ENCODE assay signal across 21 cellular contexts in the genomic region with DNA sequence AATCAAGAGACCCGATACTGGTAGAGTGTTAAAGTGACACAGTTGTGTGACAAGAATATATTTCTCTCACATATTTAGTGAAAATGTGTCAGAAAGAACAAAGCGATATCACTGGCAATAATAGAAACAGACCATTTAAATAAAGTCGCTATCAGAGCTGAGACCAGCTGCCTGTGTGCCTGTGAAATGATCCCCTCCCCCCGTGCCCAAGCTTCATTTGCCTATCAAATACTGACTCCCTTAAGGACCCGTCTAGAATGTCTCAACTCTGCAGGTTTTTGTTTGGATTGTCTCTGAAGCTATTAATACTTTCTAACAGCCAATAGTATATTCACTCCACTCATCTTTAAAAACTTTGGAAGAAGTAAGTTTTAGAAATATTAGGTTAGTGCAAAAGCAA.
DNase-seq lines count a peak whose midpoint lies in the region; FAIRE-seq and TF ChIP-seq lines count a peak whose summit lies in the region.
"Had no signal": no experiment of that assay in that cellular context is flagged by ENCODE, and none has a peak within 500 bp of the region (broad histone marks: within the 10 kb centered on the region; RNA-seq: fewer than 3 reads in every experiment).

No MANE protein-coding gene starts in this region.

- TF ChIP-seq EP300 in H1 (IDR thresholded peaks at IDR 0.05; ENCODE audit: borderline replicate concordance in 1 of 2, low read depth in 2 of 2, low read length in 2 of 2), result no peak

- TF ChIP-seq RAD21 in H1 (IDR thresholded peaks at IDR 0.05 in 1 of 2, conservative IDR thresholded peaks at IDR 0.05 in 1 of 2; ENCODE audit: low read depth in 2 of 2, low read length in 2 of 2), result no peak

- no peak overlapping the region for H3K18ac ChIP-seq in H1 (ENCODE audit: extremely low read depth, low read length)

- TF ChIP-seq CTCF in H1 (IDR thresholded peaks at IDR 0.05; ENCODE audit: control extremely low read depth in 1 of 3, insufficient read depth in 1 of 3, low read depth in 1 of 3, low read length in 3 of 3) (no peak), ascending aorta (IDR thresholded peaks at IDR 0.05) (no peak)

- TF ChIP-seq POLR2A in GM12892 (IDR thresholded peaks at IDR 0.05; ENCODE audit: low read depth, low read length) (no peak), H1 (IDR thresholded peaks at IDR 0.05; ENCODE audit: control extremely low read depth in 1 of 2, low read depth in 2 of 2, low read length in 2 of 2) (no peak)

- no peak overlapping the region; a peak in 1 of 8 replicates for H3K4me3 ChIP-seq in H1 (ENCODE audit: extremely low read depth in 1 of 4, insufficient read depth in 2 of 4, low read depth in 3 of 4, low read length in 4 of 4)
- no peak overlapping the region for H3K4me3 ChIP-seq in ascending aorta

- no peak overlapping the region for H3K23ac ChIP-seq in H1 (ENCODE audit: insufficient read length)

- H3K36me3 ChIP-seq in H1 (ENCODE audit: control insufficient read depth in 2 of 4, insufficient read depth in 4 of 4, low read length in 3 of 4) (no peaks in the 10 kb centered on the region), ascending aorta (no peaks in the 10 kb centered on the region)

- peaks cover 4 to 8% (median 6%) of the 10 kb centered on the region in 4 experiments; a peak in 5 of 7 replicates for H3K4me1 ChIP-seq in H1 (replicated peaks in 1 of 4; ENCODE audit: control insufficient read depth in 3 of 4, insufficient read depth in 4 of 4, low read length in 3 of 4)
- H3K4me1 ChIP-seq in ascending aorta, result no peaks in the 10 kb centered on the region

- no peak overlapping the region for H3K9ac ChIP-seq in H1 (replicated peaks in 1 of 4; ENCODE audit: extremely low read depth in 1 of 4, low read depth in 3 of 4, low read length in 3 of 4)

- POLR2A ChIA-PET in H1 (lab: Charles Lee; ENCODE audit: partially characterized antibody), result interaction anchor here (0.9 kb wide), 1 partner anchor 247 kb away, joined by 3 read pairs; no protein-coding TSS in a partner anchor

- H3K27me3 ChIP-seq in H1 (replicated peaks in 1 of 4; ENCODE audit: control insufficient read depth in 3 of 4, extremely low read depth in 1 of 4, insufficient read depth in 3 of 4, low read length in 3 of 4), result no peaks in the 10 kb centered on the region
- no peaks in the 10 kb centered on the region for H3K27me3 ChIP-seq in ascending aorta

- no peak overlapping the region for H2AK5ac ChIP-seq in H1 (ENCODE audit: low read depth, low read length)

- H3K27ac ChIP-seq in H1 (ENCODE audit: low read depth, low read length) (no peak overlapping the region), ascending aorta (no peak overlapping the region)

- no peak overlapping the region for H3K4ac ChIP-seq in H1 (replicated peaks; ENCODE audit: insufficient read length, low read depth, low read length)

- no peaks in the 10 kb centered on the region for H3K79me2 ChIP-seq in H1 (ENCODE audit: control insufficient read depth in 1 of 2, insufficient read depth in 2 of 2, low read length in 2 of 2)

- peak; percentile 49 for DNase-seq in DMS 273 (lab: John Stamatoyannopoulos, UW; ENCODE audit: unreplicated experiment)
- no peak for DNase-seq in GM12892 (ENCODE audit: insufficient read length)
- DNase-seq in NCI-H524 treated with DMSO at 0.1 percent for 48 hours (lab: John Stamatoyannopoulos, UW), result peak; percentile 11
- no peak for DNase-seq in H1 (ENCODE audit: low read depth in 1 of 2, low spot score in 2 of 2)
- DNase-seq in mucosa of gallbladder (ENCODE audit: low spot score), result no peak
- no peak for DNase-seq in NCI-H1092 (lab: John Stamatoyannopoulos, UW)
- DNase-seq in ascending aorta (ENCODE audit: low spot score in 2 of 2), result no peak
- DNase-seq: C1 segment of cervical spinal cord; Calu3; CD8-positive, alpha-beta T cell; DMS53; GDM1; H7; HFFc6; Kasumi-1; NCI-H1417; NCI-H1694 treated with DMSO at 0.1 percent for 48 hours; NCI-H2081 treated with DMSO at 0.1 percent for 48 hours; NK-92 treated with Interleukin-12 subunit alpha and Interleukin-12 subunit beta, amount 100 ng/mL, for 24 hours; T-cell had no signal

- H2BK15ac ChIP-seq in H1 (ENCODE audit: low read length), result no peak overlapping the region

- H4K91ac ChIP-seq in H1 (replicated peaks; ENCODE audit: insufficient read length, low read length), result no peak overlapping the region

- intact Hi-C loops in ascending aorta (cut with DNase I), result no loop called here

- H2BK120ac ChIP-seq in H1 (replicated peaks; ENCODE audit: low read depth, low read length), result no peak overlapping the region

- FAIRE-seq in GM12892 (lab: Jason Lieb, UNC) (peak; percentile 51), H1 (lab: Jason Lieb, UNC) (peak; percentile 7)
- FAIRE-seq: GM19239 had no signal

- H3K9me3 ChIP-seq in H1 (ENCODE audit: insufficient read depth in 2 of 2, low read depth in 1 of 2, low read length in 1 of 2), result no peaks in the 10 kb centered on the region
- H3K9me3 ChIP-seq in ascending aorta, result no peaks in the 10 kb centered on the region

- H3K14ac ChIP-seq in H1 (ENCODE audit: insufficient read length), result no peak overlapping the region

- no peak overlapping the region for H2BK12ac ChIP-seq in H1 (ENCODE audit: low read depth, low read length)

- H2BK20ac ChIP-seq in H1 (ENCODE audit: low read length), result no peak overlapping the region

- peak overlapping the region in 1 of 2 experiments; percentile 10; a peak in 1 of 4 replicates for H3K4me2 ChIP-seq in H1 (ENCODE audit: insufficient read depth in 1 of 2, low read depth in 2 of 2, low read length in 2 of 2)

- no peak overlapping the region for H2BK5ac ChIP-seq in H1 (ENCODE audit: low read depth, low read length)

- H2AFZ ChIP-seq in H1 (ENCODE audit: low read length), result no peak overlapping the region

- H4K8ac ChIP-seq in H1 (ENCODE audit: extremely low read depth, insufficient read depth, low read length), result no peak overlapping the region

- H3K79me1 ChIP-seq in H1 (ENCODE audit: low read depth, low read length), result no peaks in the 10 kb centered on the region

- 56% methylated on average over 5 of the region's 5 CpGs; no CpG with 5 or more reads in 1 of the 2 experiments for WGBS in H1 (ENCODE audit: extremely low coverage in 1 of 2, insufficient coverage in 1 of 2, insufficient read length in 1 of 2, insufficient replicate concordance in 2 of 2, low coverage in 1 of 2, low lambda C conversion rate in 2 of 2, missing lambda C conversion rate in 1 of 2), 2 experiments

- no peaks in the 10 kb centered on the region for H3K23me2 ChIP-seq in H1 (ENCODE audit: low read depth, low read length)

- no peaks in the 10 kb centered on the region for H4K20me1 ChIP-seq in H1 (replicated peaks in 1 of 2; ENCODE audit: control insufficient read depth in 1 of 2, insufficient read depth in 2 of 2, low read length in 2 of 2)

- CTCF ChIA-PET in H1 (lab: Charles Lee; ENCODE audit: partially characterized antibody), result interaction anchor here (1.9 to 7.2 kb wide), 4 partner anchors 11 to 244 kb away, joined by 5 to 80 read pairs (median 6); no protein-coding TSS in a partner anchor

- H3K56ac ChIP-seq in H1 (replicated peaks; ENCODE audit: insufficient read length, low read depth, low read length), result no peak overlapping the region

- no peak overlapping the region for H4K5ac ChIP-seq in H1 (ENCODE audit: insufficient read length, low read depth, low read length)

TF ChIP-seq in H1, 55 proteins besides CTCF, POLR2A, EP300 and RAD21:
- TF ChIP-seq SP4 (IDR thresholded peaks at IDR 0.05; ENCODE audit: low read length) (no peak), SIX5 (IDR thresholded peaks at IDR 0.05; ENCODE audit: low read depth, low read length) (no peak)
TF ChIP-seq in H1: peak in this region for 0.

Comparison
In these comparisons a context has a peak if more than half of its experiments do, and no peak if none do; other contexts are left out.
1. DNase-seq: peak in DMS 273 (single experiment) and NCI-H524 treated with DMSO at 0.1 percent for 48 hours (single experiment); none in GM12892 (single experiment), H1 (0 of 2), mucosa of gallbladder (single experiment), NCI-H1092 (single experiment) and ascending aorta (0 of 2).